In genomic region chr1:200875416-200875815, GRCh38 we compare ENCODE assay signal across 25 cellular contexts. TPM values are rescaled to one million over a fixed set of nuclear protein-coding genes. Genes with fewer than 3 reads are reported as not detected.
"Had no signal": no experiment of that assay in that cellular context is flagged by ENCODE, and none has a peak within 500 bp of the region (broad histone marks: within the 10 kb centered on the region; RNA-seq: fewer than 3 reads in every experiment).

No MANE protein-coding gene starts in this region.

- DNase-seq: activated CD4-positive, CD25-positive, alpha-beta regulatory T cell treated with anti-CD3 and anti-CD28 coated beads, Interleukin-2, amount 50 U/mL, for 72 hours; activated gamma-delta T cell treated with Interleukin-2 at 50 U/mL for 16 hours; effector CD4-positive, alpha-beta T cell; foreskin keratinocyte; occipital lobe; right lobe of liver; small intestine; stimulated activated CD4-positive, alpha-beta T cell treated with anti-CD3 and anti-CD28 coated beads, Interleukin-2, amount 100 ng/mL, for 24 hours; stimulated activated naive CD8-positive, alpha-beta T cell treated with anti-CD3 and anti-CD28 coated beads, Interleukin-15, amount 100 ng/mL, for 72 hours; SW 1271; tibial artery; WERI-Rb-1 had no signal

- H3K4me1 Mint-ChIP-seq: brain had no signal

- H3K36me3 Mint-ChIP-seq: brain, mesothelial cell of epicardium had no signal

- H3K4me1 ChIP-seq: foreskin keratinocyte had no signal

- H3K27ac ChIP-seq: foreskin keratinocyte, right lobe of liver, tibial artery, WERI-Rb-1 had no signal

- H3K4me3 Mint-ChIP-seq: brain; dendritic cell treated with granulocyte-macrophage colony-stimulating factor and Interleukin-4, amounts not matched to agents 40 ng/mL and 50 ng/mL, for 4 days; mesothelial cell of epicardium; nephron; stimulated activated naive CD8-positive, alpha-beta T cell treated with anti-CD3 and anti-CD28 coated beads, Interleukin-15, amount 100 ng/mL, for 72 hours had no signal

- H3K27ac Mint-ChIP-seq: activated naive CD4-positive, alpha-beta T cell treated with anti-CD3 and anti-CD28 coated beads, Interleukin-2, amount 50 U/mL, for 72 hours; dendritic cell treated with granulocyte-macrophage colony-stimulating factor and Interleukin-4, amounts not matched to agents 40 ng/mL and 50 ng/mL, for 4 days; nephron; stimulated activated effector memory CD8-positive, alpha-beta T cell treated with anti-CD3 and anti-CD28 coated beads, Interleukin-12 subunit alpha, Interleukin-12 subunit beta, amount 100 ng/mL, for 72 hours; stimulated activated naive CD8-positive, alpha-beta T cell treated with anti-CD3 and anti-CD28 coated beads, Interleukin-15, amount 100 ng/mL, for 72 hours had no signal

- H3K4me3 ChIP-seq: right lobe of liver, tibial artery had no signal

- ATAC-seq: foreskin keratinocyte; left lobe of liver; right lobe of liver; stimulated activated effector memory CD8-positive, alpha-beta T cell treated with anti-CD3 and anti-CD28 coated beads, Interleukin-12 subunit alpha, Interleukin-12 subunit beta, amount 100 ng/mL, for 72 hours; stimulated activated naive CD8-positive, alpha-beta T cell treated with anti-CD3 and anti-CD28 coated beads, Interleukin-15, amount 100 ng/mL, for 72 hours had no signal

- H3K9me3 ChIP-seq: right lobe of liver, tibial artery had no signal

- H3K36me3 ChIP-seq: right lobe of liver, tibial artery, WERI-Rb-1 had no signal

- H3K9me3 Mint-ChIP-seq: activated naive CD4-positive, alpha-beta T cell treated with anti-CD3 and anti-CD28 coated beads, Interleukin-2, amount 50 U/mL, for 72 hours; brain; dendritic cell treated with granulocyte-macrophage colony-stimulating factor and Interleukin-4, amounts not matched to agents 40 ng/mL and 50 ng/mL, for 4 days; mesothelial cell of epicardium; nephron; stimulated activated effector memory CD8-positive, alpha-beta T cell treated with anti-CD3 and anti-CD28 coated beads, Interleukin-12 subunit alpha, Interleukin-12 subunit beta, amount 100 ng/mL, for 72 hours; stimulated activated naive CD8-positive, alpha-beta T cell treated with anti-CD3 and anti-CD28 coated beads, Interleukin-15, amount 100 ng/mL, for 72 hours had no signal

- H3K27me3 Mint-ChIP-seq: brain had no signal

RNA-seq across cellular contexts. Expression of gene GPR25, which starts 2.6 kb away (rescaled TPM):
- total RNA-seq: activated naive CD4-positive, alpha-beta T cell treated with anti-CD3 and anti-CD28 coated beads, Interleukin-2, amount 50 U/mL, for 72 hours; aorta; cardiac septum; chondrocyte; foreskin keratinocyte; glomerular endothelial cell; kidney epithelial cell; left lobe of liver; lung microvascular endothelial cell; occipital lobe; right lobe of liver had no signal
- polyA plus RNA-seq: aorta, foreskin keratinocyte had no signal

RNA-seq across cellular contexts. Expression of gene INAVA, which starts 19.3 kb away (rescaled TPM):
- total RNA-seq: lung microvascular endothelial cell had no signal
